9 cellular contexts compared by ENCODE assay signal in genomic region chr10:7956508-7956907, GRCh38.
DNase-seq lines count a peak whose midpoint lies in the region; ATAC-seq and TF ChIP-seq lines count a peak whose summit lies in the region.
"Had no signal": no experiment of that assay in that cellular context is flagged by ENCODE, and none has a peak within 500 bp of the region (broad histone marks: within the 10 kb centered on the region; RNA-seq: fewer than 3 reads in every experiment).

No MANE protein-coding gene starts in this region.

- no peaks in the 10 kb centered on the region for H3K9me2 ChIP-seq in DOHH2 (replicated peaks; ENCODE audit: control insufficient read depth, low read length)

- H3K36me3 Mint-ChIP-seq in neural progenitor cell, result peaks cover 3% of the 10 kb centered on the region

- peaks cover 9% of the 10 kb centered on the region for H3K4me1 ChIP-seq in DOHH2 (ENCODE audit: control insufficient read depth, low read length)
- H3K4me1 ChIP-seq in SJCRH30, result no peaks in the 10 kb centered on the region
- no peaks in the 10 kb centered on the region for H3K4me1 ChIP-seq in neural progenitor cell

- TF ChIP-seq CTCF in DOHH2 (IDR thresholded peaks at IDR 0.05; ENCODE audit: low read depth, low read length, poor library complexity, severe bottlenecking) (no peak), neural progenitor cell (IDR thresholded peaks at IDR 0.05) (no peak)

- peak; percentile 81 for ATAC-seq in GM21528 (IDR thresholded peaks at IDR 0.05; ENCODE audit: low FRiP score, unreplicated experiment)
- no peak for ATAC-seq in stimulated activated naive CD8-positive, alpha-beta T cell treated with anti-CD3 and anti-CD28 coated beads, Interleukin-15, Interleukin-2, amounts not matched to agents 100 U/mL and 50 U/mL, for 24 hours

- H3K4me2 ChIP-seq in DOHH2 (ENCODE audit: low read length) (0 out of 2 replicates have a peak overlapping the region, but pooled peaks have one; percentile 40), neural progenitor cell (no peak overlapping the region)

- H3K27me3 ChIP-seq in DOHH2 (ENCODE audit: control insufficient read depth, low read length) (no peaks in the 10 kb centered on the region), SJCRH30 (no peaks in the 10 kb centered on the region), neural progenitor cell (no peaks in the 10 kb centered on the region)

- no peaks in the 10 kb centered on the region for H4K20me1 ChIP-seq in DOHH2 (ENCODE audit: control insufficient read depth, insufficient read depth, low read depth, low read length)
- no peaks in the 10 kb centered on the region for H4K20me1 ChIP-seq in neural progenitor cell (ENCODE audit: low read depth)

- H3F3A ChIP-seq in DOHH2 (ENCODE audit: control insufficient read depth, insufficient read depth) (no peaks in the 10 kb centered on the region), neural progenitor cell (ENCODE audit: low read depth) (no peaks in the 10 kb centered on the region)

- H3K9ac ChIP-seq in neural progenitor cell, result no peak overlapping the region

- no peak overlapping the region for H3K27ac ChIP-seq in DOHH2 (ENCODE audit: low read depth, low read length)
- H3K27ac ChIP-seq in SJCRH30, result no peak overlapping the region
- no peak overlapping the region for H3K27ac ChIP-seq in neural progenitor cell

- H3K27me3 Mint-ChIP-seq in neural progenitor cell (ENCODE audit: insufficient read depth, low read depth), result no peaks in the 10 kb centered on the region
- H3K27me3 Mint-ChIP-seq: central memory CD8-positive, alpha-beta T cell had no signal

- H3K4me3 ChIP-seq in DOHH2 (ENCODE audit: low read length) (no peak overlapping the region; the same call in 1 of the 2 replicates), SJCRH30 (no peak overlapping the region), neural progenitor cell (no peak overlapping the region)
- H3K4me3 ChIP-seq in Jurkat, Clone E6-1 (ENCODE audit: low read length), result no peak overlapping the region

- DNase-seq in Jurkat, Clone E6-1 (ENCODE audit: low read depth, low spot score), result peak; percentile 22
- peak; percentile 71 for DNase-seq in dermis blood vessel endothelial cell
- no peak for DNase-seq in stimulated activated CD4-positive, alpha-beta T cell treated with anti-CD3 and anti-CD28 coated beads, Interleukin-4, amount 100 ng/mL, for 1 hour
- no peak for DNase-seq in SJCRH30
- no peak for DNase-seq in stimulated activated naive CD8-positive, alpha-beta T cell treated with anti-CD3 and anti-CD28 coated beads, Interleukin-15, Interleukin-2, amounts not matched to agents 100 U/mL and 50 U/mL, for 24 hours
- no peak for DNase-seq in neural progenitor cell (ENCODE audit: low spot score)

- no peaks in the 10 kb centered on the region; the same call in 1 of the 2 replicates for H3K79me2 ChIP-seq in DOHH2 (ENCODE audit: control insufficient read depth, low read length)
- no peaks in the 10 kb centered on the region for H3K79me2 ChIP-seq in neural progenitor cell (ENCODE audit: low read depth)

- H3K27ac Mint-ChIP-seq in neural progenitor cell, result no peak overlapping the region

- H3K9me3 Mint-ChIP-seq in neural progenitor cell, result no peaks in the 10 kb centered on the region
- H3K9me3 Mint-ChIP-seq: central memory CD8-positive, alpha-beta T cell had no signal

- no peaks in the 10 kb centered on the region for H3K4me1 Mint-ChIP-seq in neural progenitor cell

- H3K4me3 Mint-ChIP-seq in neural progenitor cell, result no peak overlapping the region
- H3K4me3 Mint-ChIP-seq: central memory CD8-positive, alpha-beta T cell had no signal

- no peak overlapping the region for H2AFZ ChIP-seq in neural progenitor cell (replicated peaks)

- no peaks in the 10 kb centered on the region for H3K36me3 ChIP-seq in DOHH2 (ENCODE audit: control insufficient read depth, low read length)
- H3K36me3 ChIP-seq in SJCRH30, result no peaks in the 10 kb centered on the region
- no peaks in the 10 kb centered on the region for H3K36me3 ChIP-seq in neural progenitor cell

- H3K9me3 ChIP-seq in DOHH2 (ENCODE audit: control insufficient read depth, insufficient read depth, low read length) (no peaks in the 10 kb centered on the region), SJCRH30 (replicated peaks) (no peaks in the 10 kb centered on the region), neural progenitor cell (ENCODE audit: low read depth) (peaks cover 4% of the 10 kb centered on the region)

Comparison
In these comparisons a context has a peak if more than half of its experiments do, and no peak if none do; other contexts are left out.
1. DNase-seq: peak in Jurkat, Clone E6-1 (single experiment) and dermis blood vessel endothelial cell (single experiment); none in stimulated activated CD4-positive, alpha-beta T cell treated with anti-CD3 and anti-CD28 coated beads, Interleukin-4, amount 100 ng/mL, for 1 hour (single experiment), SJCRH30 (0 of 2), stimulated activated naive CD8-positive, alpha-beta T cell treated with anti-CD3 and anti-CD28 coated beads, Interleukin-15, Interleukin-2, amounts not matched to agents 100 U/mL and 50 U/mL, for 24 hours (single experiment) and neural progenitor cell (single experiment).